Comparison of ENCODE assay signal across 23 cellular contexts in the genomic region with DNA sequence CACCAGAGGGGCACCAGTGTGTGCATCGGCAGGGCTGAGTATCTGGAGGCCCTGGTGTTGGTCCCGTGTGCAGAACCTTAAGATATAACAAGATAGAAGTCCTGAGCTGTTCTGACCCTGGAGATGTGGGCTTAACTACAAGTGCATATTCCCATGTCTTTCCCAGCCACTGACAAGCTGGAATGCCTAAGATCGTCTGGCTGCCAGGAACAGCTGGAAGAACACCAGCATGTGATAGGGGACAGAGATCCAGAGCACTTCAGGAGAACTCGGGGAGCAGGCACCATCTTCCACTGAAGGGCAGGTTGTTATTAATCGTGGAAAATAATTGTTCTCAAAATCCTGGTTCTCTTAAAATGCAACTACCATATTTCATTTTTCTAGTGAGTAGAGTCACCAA.
"Had no signal": no experiment of that assay in that cellular context is flagged by ENCODE, and none has a peak within 500 bp of the region (broad histone marks: within the 10 kb centered on the region; RNA-seq: fewer than 3 reads in every experiment).

No MANE protein-coding gene starts in this region.

- H3K4me3 ChIP-seq: esophagus muscularis mucosa, hepatocyte, left ventricle myocardium inferior, lung, prostate gland, right lobe of liver, stomach, thoracic aorta, transverse colon had no signal

- H3K9me3 ChIP-seq: esophagus muscularis mucosa, left ventricle myocardium inferior, prostate gland, right lobe of liver, stomach, thoracic aorta, transverse colon had no signal

- H3K27ac ChIP-seq: epithelial cell of prostate, esophagus muscularis mucosa, hepatocyte, left ventricle myocardium inferior, parathyroid adenoma, prostate gland, right lobe of liver, stomach, thoracic aorta, transverse colon had no signal

- H3K4me2 ChIP-seq: hepatocyte had no signal

- H3K79me2 ChIP-seq: hepatocyte, parathyroid adenoma had no signal

- H3K9ac ChIP-seq: parathyroid adenoma had no signal

- FAIRE-seq: endometrium, kidney had no signal

- H2AFZ ChIP-seq: hepatocyte, parathyroid adenoma had no signal

- H3K27me3 ChIP-seq: esophagus muscularis mucosa, hepatocyte, right lobe of liver, stomach, transverse colon had no signal

- H3K36me3 ChIP-seq: esophagus muscularis mucosa, left ventricle myocardium inferior, prostate gland, right lobe of liver, stomach, thoracic aorta, transverse colon had no signal

- ATAC-seq: left cardiac atrium; naive thymus-derived CD4-positive, alpha-beta T cell; right lobe of liver; stimulated activated naive B cell treated with anti-CD40 and anti-IgM and Interleukin-4, amounts not matched to agents 10 μg/mL and 1 μg/mL and 100 μg/mL, for 72 hours had no signal

- H3K4me1 ChIP-seq: esophagus muscularis mucosa, left ventricle myocardium inferior, parathyroid adenoma, prostate gland, right lobe of liver, transverse colon had no signal

- DNase-seq: effector memory CD4-positive, alpha-beta T cell; foreskin fibroblast; kidney; left cardiac atrium; left ventricle myocardium inferior; mesendoderm; naive thymus-derived CD4-positive, alpha-beta T cell; nephron progenitor cell; right lobe of liver; stimulated activated CD4-positive, alpha-beta T cell treated with anti-CD3 and anti-CD28 coated beads, Interleukin-2, amount 100 ng/mL, for 24 hours; stimulated activated CD4-positive, alpha-beta T cell treated with anti-CD3 and anti-CD28 coated beads, Interleukin-4, amount 100 ng/mL, for 4 hours; stimulated activated naive B cell treated with anti-CD40 and anti-IgM and Interleukin-4, amounts not matched to agents 10 μg/mL and 1 μg/mL and 100 μg/mL, for 72 hours; stomach; substantia nigra; transverse colon had no signal
